In genomic region chr19:57362997-57363705, GRCh38 we compare ENCODE assay signal across 1 cellular context.
A peak's percentile ranks its signal among the peaks of the same experiment; 100 is the strongest.
TF ChIP-seq lines count a peak whose summit lies in the region.

Gene TRAPPC2B (plus strand): TSS chr19:57363551. CDS start chr19:57364834, 1,283 bp downstream.
Gene ZNF547 (plus strand): TSS chr19:57363551. CDS start chr19:57368556, 5,005 bp downstream.

TF ChIP-seq in K562, 482 proteins besides CTCF, POLR2A, EP300 and RAD21 (continued from another document):
- TF ChIP-seq ZNF518B (CRISPR knock-in tag; IDR thresholded peaks at IDR 0.05) (no peak), RBFOX2 (IDR thresholded peaks at IDR 0.05; ENCODE audit: low read depth, low read length) (peak; percentile 73), SRF (CRISPR knock-in tag; IDR thresholded peaks at IDR 0.05) (peak; percentile 61 to 95; a peak in 3 of 4 replicates), ZNF740 (CRISPR knock-in tag; IDR thresholded peaks at IDR 0.05) (peak; percentile 74; the same call in 1 of the 2 replicates), ZNF740 (tag; IDR thresholded peaks at IDR 0.05) (no peak), CREB3L1 (IDR thresholded peaks at IDR 0.05; ENCODE audit: borderline replicate concordance, low read depth) (peak; percentile 63; the same call in 1 of the 2 replicates), EP400 (IDR thresholded peaks at IDR 0.05) (peak; percentile 35; the same call in 1 of the 2 replicates), TAL1 (IDR thresholded peaks at IDR 0.05) (no peak), ETV1 (tag; conservative IDR thresholded peaks at IDR 0.05; ENCODE audit: low read depth) (peak; percentile 37; the same call in 1 of the 2 replicates), ZNF143 (CRISPR knock-in tag; IDR thresholded peaks at IDR 0.05) (peak; percentile 84), JUNB (CRISPR knock-in tag; conservative IDR thresholded peaks at IDR 0.05) (peak; percentile 62; the same call in 1 of the 2 replicates), KDM5B (IDR thresholded peaks at IDR 0.05; ENCODE audit: insufficient replicate concordance, low read depth, low read length) (peak; percentile 56), CEBPG (CRISPR knock-in tag; IDR thresholded peaks at IDR 0.05) (peak; percentile 91), CEBPG (tag; conservative IDR thresholded peaks at IDR 0.05 in 1 of 2, IDR thresholded peaks at IDR 0.05 in 1 of 2) (peak in 1 of 2 experiments; percentile 37; a peak in 2 of 4 replicates), VEZF1 (CRISPR knock-in tag; IDR thresholded peaks at IDR 0.05) (peak; percentile 36), NR2C1 (IDR thresholded peaks at IDR 0.05) (no peak), NR2C1 (tag; IDR thresholded peaks at IDR 0.05) (0 out of 2 replicates have a peak, but pooled peaks have one; percentile 37), CHD2 (IDR thresholded peaks at IDR 0.05; ENCODE audit: low read depth, low read length) (peak; percentile 67)
TF ChIP-seq in K562: peak in this region for 74.
